ENCODE assay signal across 9 cellular contexts in genomic region chr12:2794261-2794735, GRCh38. TPM values are rescaled to one million over a fixed set of nuclear protein-coding genes. Genes with fewer than 3 reads are reported as not detected.
DNase-seq lines count a peak whose midpoint lies in the region; ATAC-seq and TF ChIP-seq lines count a peak whose summit lies in the region.
"Had no signal": no experiment of that assay in that cellular context is flagged by ENCODE, and none has a peak within 500 bp of the region (broad histone marks: within the 10 kb centered on the region; RNA-seq: fewer than 3 reads in every experiment).

No MANE protein-coding gene starts in this region.

- DNase-seq in BJ (ENCODE audit: low read depth): no peak
- no peak for DNase-seq in H7
- DNase-seq in ecto neural progenitor cell (ENCODE audit: low spot score): peak; percentile 83
- no peak for DNase-seq in lung (ENCODE audit: low spot score)
- DNase-seq in stimulated activated naive B cell treated with anti-CD40 and anti-IgM and Interleukin-4, amounts not matched to agents 10 μg/mL and 1 μg/mL and 100 μg/mL, for 72 hours: peak; percentile 8
- no peak for DNase-seq in KBM-7
- DNase-seq in COLO829 (ENCODE audit: low spot score): no peak

- POLR2A ChIA-PET in BJ (lab: Charles Lee): no interaction called here

- H3K27me3 ChIP-seq in BJ (ENCODE audit: control insufficient read depth, insufficient read depth, low read length) (no peaks in the 10 kb centered on the region), H7 (ENCODE audit: control insufficient read depth, insufficient read depth, low read length) (peaks cover 2% of the 10 kb centered on the region; the same call in 1 of the 2 replicates), lung (ENCODE audit: control insufficient read depth, insufficient read depth) (no peaks in the 10 kb centered on the region)

- in situ Hi-C loops in KBM-7 (cut with MboI; ENCODE audit: low pct_unique_long_range_greater_than_20kb, low sequenced_read_pairs): no loop called here

- H3K27ac Mint-ChIP-seq in T-helper 1 cell treated with Interleukin-12 subunit alpha and Interleukin-12 subunit beta and Interleukin-4 antibody, amounts not matched to agents 30 μg/mL and 1 μg/mL, for 36 hours: no peak overlapping the region
- H3K27ac Mint-ChIP-seq in stimulated activated naive B cell treated with anti-CD40 and anti-IgM and Interleukin-4, amounts not matched to agents 10 μg/mL and 1 μg/mL and 100 μg/mL, for 72 hours: no peak overlapping the region

- H3K4me3 Mint-ChIP-seq in T-helper 1 cell treated with Interleukin-12 subunit alpha and Interleukin-12 subunit beta and Interleukin-4 antibody, amounts not matched to agents 30 μg/mL and 1 μg/mL, for 36 hours: peak overlapping the region; percentile 77
- H3K4me3 Mint-ChIP-seq in stimulated activated naive B cell treated with anti-CD40 and anti-IgM and Interleukin-4, amounts not matched to agents 10 μg/mL and 1 μg/mL and 100 μg/mL, for 72 hours: peak overlapping the region; percentile 82 to 89

- H3K36me3 ChIP-seq in BJ (ENCODE audit: control insufficient read depth, insufficient read depth, low read length) (peaks cover 7% of the 10 kb centered on the region), H7 (replicated peaks; ENCODE audit: control insufficient read depth, insufficient read depth, low read length) (peaks cover 25% of the 10 kb centered on the region), lung (ENCODE audit: control insufficient read depth in 2 of 2, insufficient read depth in 2 of 2, low read length in 2 of 2) (peaks cover 3 to 14% of the 10 kb centered on the region in 2 donors)

- H3K9me3 ChIP-seq in lung (ENCODE audit: control insufficient read depth in 2 of 2, insufficient read depth in 1 of 2, low read length in 1 of 2): no peaks in the 10 kb centered on the region

- ATAC-seq in lung (ENCODE audit: insufficient read depth, low FRiP score): peak; percentile 10
- ATAC-seq in stimulated activated naive B cell treated with anti-CD40 and anti-IgM and Interleukin-4, amounts not matched to agents 10 μg/mL and 1 μg/mL and 100 μg/mL, for 72 hours (replicated peaks): peak; percentile 24 to 26

- TF ChIP-seq CTCF in BJ (IDR thresholded peaks at IDR 0.05; ENCODE audit: insufficient read depth, low read depth, low read length) (no peak), lung (IDR thresholded peaks at IDR 0.05; ENCODE audit: control extremely low read depth, extremely low read depth) (no peak)

- H3K4me3 ChIP-seq in BJ (ENCODE audit: low read depth, low read length) (peak overlapping the region; percentile 65), H7 (ENCODE audit: insufficient read depth, low read depth, low read length) (peak overlapping the region; percentile 71), lung (peak overlapping the region; percentile 89)

- H3K4me1 ChIP-seq in lung (ENCODE audit: control insufficient read depth in 2 of 2, insufficient read depth in 2 of 2, low read length in 2 of 2): peaks cover 6 to 15% of the 10 kb centered on the region in 2 donors

- no peak overlapping the region for H3K27ac ChIP-seq in lung (ENCODE audit: low read depth in 1 of 2, low read length in 1 of 2)

- peaks cover 16% of the 10 kb centered on the region for H3K4me1 Mint-ChIP-seq in T-helper 1 cell treated with Interleukin-12 subunit alpha and Interleukin-12 subunit beta and Interleukin-4 antibody, amounts not matched to agents 30 μg/mL and 1 μg/mL, for 36 hours (ENCODE audit: low read depth)
- peaks cover 23 to 36% of the 10 kb centered on the region in 2 donors for H3K4me1 Mint-ChIP-seq in stimulated activated naive B cell treated with anti-CD40 and anti-IgM and Interleukin-4, amounts not matched to agents 10 μg/mL and 1 μg/mL and 100 μg/mL, for 72 hours

- peaks cover 19% of the 10 kb centered on the region for H3K27me3 Mint-ChIP-seq in T-helper 1 cell treated with Interleukin-12 subunit alpha and Interleukin-12 subunit beta and Interleukin-4 antibody, amounts not matched to agents 30 μg/mL and 1 μg/mL, for 36 hours (ENCODE audit: low read depth)
- no peaks in the 10 kb centered on the region for H3K27me3 Mint-ChIP-seq in stimulated activated naive B cell treated with anti-CD40 and anti-IgM and Interleukin-4, amounts not matched to agents 10 μg/mL and 1 μg/mL and 100 μg/mL, for 72 hours

- peaks cover 14% of the 10 kb centered on the region for H3K36me3 Mint-ChIP-seq in T-helper 1 cell treated with Interleukin-12 subunit alpha and Interleukin-12 subunit beta and Interleukin-4 antibody, amounts not matched to agents 30 μg/mL and 1 μg/mL, for 36 hours (ENCODE audit: low read depth)
- peaks cover 10 to 31% of the 10 kb centered on the region in 2 donors for H3K36me3 Mint-ChIP-seq in stimulated activated naive B cell treated with anti-CD40 and anti-IgM and Interleukin-4, amounts not matched to agents 10 μg/mL and 1 μg/mL and 100 μg/mL, for 72 hours

- CTCF ChIA-PET in BJ (lab: Yijun Ruan, JAX): interaction anchor here (1.9 kb wide), 1 partner anchor 10 kb away, joined by 11 read pairs; no protein-coding TSS in a partner anchor

- H3K9me3 Mint-ChIP-seq in T-helper 1 cell treated with Interleukin-12 subunit alpha and Interleukin-12 subunit beta and Interleukin-4 antibody, amounts not matched to agents 30 μg/mL and 1 μg/mL, for 36 hours: no peaks in the 10 kb centered on the region
- no peaks in the 10 kb centered on the region for H3K9me3 Mint-ChIP-seq in stimulated activated naive B cell treated with anti-CD40 and anti-IgM and Interleukin-4, amounts not matched to agents 10 μg/mL and 1 μg/mL and 100 μg/mL, for 72 hours

- WGBS in lung, 2 donors: 1 to 2% methylated on average over 34 to 43 of the region's 43 CpGs

RNA-seq across cellular contexts. Expression of gene FKBP4, which starts 0.5 kb away (rescaled TPM):
- polyA plus RNA-seq in BJ (2011; rRNA removed) (27.1 and 32.4 TPM in 2 replicates), lung (10 to 100 TPM; 26.7 to 34.9 TPM)
- polyA minus RNA-seq in BJ (2011; rRNA and poly(A)+ RNA removed): 23.7 and 29.4 TPM in 2 replicates
- total RNA-seq in H7 (2014; rRNA removed; shearing (Covaris generic)): 143 and 147 TPM in 2 replicates
- 10 to 100 TPM; 52.3 to 69.8 TPM for total RNA-seq in lung

RNA-seq across cellular contexts. Expression of gene ITFG2, which starts 18.2 kb away (rescaled TPM):
- polyA plus RNA-seq in BJ (2011; rRNA removed): 21.9 and 27.6 TPM in 2 replicates
- polyA minus RNA-seq in BJ (2011; rRNA and poly(A)+ RNA removed): 27.2 and 30.3 TPM in 2 replicates
- total RNA-seq in H7 (2014; rRNA removed; shearing (Covaris generic)): 11.8 and 20.5 TPM in 2 replicates
- total RNA-seq in lung: 10 to 100 TPM; 39.3 to 43.0 TPM
- polyA plus RNA-seq in lung: 10 to 100 TPM; 22.6 to 26.0 TPM

RNA-seq across cellular contexts. Expression of gene NRIP2, which starts 40.5 kb away (rescaled TPM):
- not detected in 2 replicates for polyA plus RNA-seq in BJ (2011; rRNA removed)
- polyA minus RNA-seq in BJ (2011; rRNA and poly(A)+ RNA removed): not detected in 2 replicates
- not detected in 2 replicates for total RNA-seq in H7 (2014; rRNA removed; shearing (Covaris generic))
- 1 to 10 TPM in 1 of 2 donors, under 1 TPM in 1; 0.89 to 1.1 TPM for total RNA-seq in lung
- under 1 TPM; 0.10 to 0.57 TPM for polyA plus RNA-seq in lung
- total RNA-seq: lung microvascular endothelial cell had no signal

Comparison
In these comparisons a context has a peak if more than half of its experiments do, and no peak if none do; other contexts are left out.
1. DNase-seq: peak in ecto neural progenitor cell (single experiment) and stimulated activated naive B cell treated with anti-CD40 and anti-IgM and Interleukin-4, amounts not matched to agents 10 μg/mL and 1 μg/mL and 100 μg/mL, for 72 hours (single experiment); none in BJ (single experiment), H7 (single experiment), lung (single experiment), KBM-7 (single experiment) and COLO829 (single experiment).
2. Peak in every context shown above with its lines, with median percentiles within 50 percentile points of each other: H3K4me3 ChIP-seq.